Comparison of ENCODE assay signal across 18 cellular contexts in the genomic region with DNA sequence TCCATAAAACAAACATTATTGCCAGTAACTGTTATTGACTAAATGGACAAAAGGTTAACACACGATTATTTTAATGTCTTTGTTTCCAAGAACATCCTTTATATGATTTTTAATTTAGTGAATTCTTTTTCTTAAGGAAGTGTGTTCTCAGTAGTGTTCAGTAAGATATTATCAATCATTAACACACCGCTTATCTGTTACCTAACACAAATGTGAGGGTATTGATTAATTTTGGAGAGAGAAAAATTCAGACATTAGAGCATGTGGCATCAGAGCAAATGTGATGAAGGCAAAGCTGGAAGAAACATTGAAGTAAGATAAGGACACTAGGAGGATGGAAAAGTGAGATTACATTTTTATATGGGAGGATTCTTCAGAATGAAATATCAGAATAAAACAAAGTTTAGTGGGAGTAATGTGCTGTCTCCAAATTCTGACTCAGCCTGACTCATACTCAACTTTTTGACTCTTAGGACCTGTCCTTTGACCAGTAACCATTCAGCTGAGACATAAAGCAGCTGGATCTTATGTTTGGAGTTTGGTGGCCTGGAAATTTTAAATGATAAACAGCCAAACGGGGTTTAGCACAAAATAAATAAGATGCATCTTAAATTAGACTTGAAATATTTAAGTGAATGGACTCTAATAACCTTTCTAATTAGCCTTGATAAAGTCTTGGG.
DNase-seq lines count a peak whose midpoint lies in the region; ATAC-seq and TF ChIP-seq lines count a peak whose summit lies in the region.
"Had no signal": no experiment of that assay in that cellular context is flagged by ENCODE, and none has a peak within 500 bp of the region (broad histone marks: within the 10 kb centered on the region; RNA-seq: fewer than 3 reads in every experiment).

No MANE protein-coding gene starts in this region.

- 44% methylated on average over 3 of the region's 3 CpGs for WGBS in mammary epithelial cell (ENCODE audit: low coverage, missing lambda C conversion rate)

- H3K9me3 ChIP-seq in mammary epithelial cell (replicated peaks; ENCODE audit: insufficient read depth, low read length) (no peaks in the 10 kb centered on the region), uterus (no peaks in the 10 kb centered on the region)

- no peak overlapping the region for H3K27ac Mint-ChIP-seq in MCF 10A (ENCODE audit: low read depth, unreplicated experiment)
- H3K27ac Mint-ChIP-seq: activated naive CD4-positive, alpha-beta T cell treated with anti-CD3 and anti-CD28 coated beads for 36 hours; brain had no signal

- H3K4me3 ChIP-seq in mammary epithelial cell (replicated peaks in 1 of 3; ENCODE audit: insufficient read depth in 1 of 3, low read depth in 2 of 3, low read length in 3 of 3) (no peak overlapping the region), uterus (no peak overlapping the region)
- H3K4me3 ChIP-seq: tibial nerve had no signal

- TF ChIP-seq POLR2A in uterus (IDR thresholded peaks at IDR 0.05): no peak

- H3K9me3 Mint-ChIP-seq in MCF 10A (ENCODE audit: unreplicated experiment): no peaks in the 10 kb centered on the region
- H3K9me3 Mint-ChIP-seq: activated naive CD4-positive, alpha-beta T cell treated with anti-CD3 and anti-CD28 coated beads for 36 hours had no signal

- in situ Hi-C loops in mammary epithelial cell (cut with MboI; ENCODE audit: low sequenced_read_pairs in 2 of 2): no loop called here

- peaks cover 12% of the 10 kb centered on the region for H3K4me1 Mint-ChIP-seq in MCF 10A (ENCODE audit: insufficient read depth, unreplicated experiment)
- H3K4me1 Mint-ChIP-seq: brain had no signal

- CTCF ChIA-PET in MCF 10A (lab: Yijun Ruan, JAX) (interaction anchor here (0.6 kb wide), 3 partner anchors 10 to 148 kb away, joined by 3 read pairs; no protein-coding TSS in a partner anchor), mammary epithelial cell (lab: Charles Lee; ENCODE audit: low non-redundant PET) (no interaction called here)

- H3K27ac ChIP-seq in mammary epithelial cell (ENCODE audit: insufficient read depth, low read depth, low read length) (no peak overlapping the region), uterus (peak overlapping the region; percentile 22 to 70)
- H3K27ac ChIP-seq: 22Rv1, KMS-11, tibial nerve had no signal

- H4K20me1 ChIP-seq in mammary epithelial cell (ENCODE audit: insufficient read depth, low read length): no peaks in the 10 kb centered on the region

- BruUV-seq in MCF 10A (replicated peaks; lab: Mats Ljungman, UMichigan) (no TSS peak), mammary epithelial cell (replicated peaks; lab: Mats Ljungman, UMichigan) (no TSS peak)

- no peak overlapping the region for H2AFZ ChIP-seq in mammary epithelial cell (ENCODE audit: low read depth, low read length)

- H3K27me3 ChIP-seq in mammary epithelial cell (ENCODE audit: insufficient read depth, low read length) (no peaks in the 10 kb centered on the region), uterus (no peaks in the 10 kb centered on the region)
- H3K27me3 ChIP-seq: tibial nerve had no signal

- dilution Hi-C loops in mammary epithelial cell (cut with HindIII; ENCODE audit: low sequenced_read_pairs): no loop called here

- peaks cover 6% of the 10 kb centered on the region for H3K36me3 Mint-ChIP-seq in MCF 10A (ENCODE audit: insufficient read depth, unreplicated experiment)
- H3K36me3 Mint-ChIP-seq: brain had no signal

- H3K4me2 ChIP-seq in mammary epithelial cell (ENCODE audit: insufficient read depth, low read depth, low read length): no peak overlapping the region
- H3K4me2 ChIP-seq: KMS-11 had no signal

- POLR2A ChIA-PET in MCF 10A (lab: Yijun Ruan, JAX): no interaction called here

- no peak overlapping the region for H3K4me3 Mint-ChIP-seq in MCF 10A (ENCODE audit: unreplicated experiment)
- H3K4me3 Mint-ChIP-seq: activated naive CD4-positive, alpha-beta T cell treated with anti-CD3 and anti-CD28 coated beads for 36 hours; brain had no signal

- peak; percentile 56 for DNase-seq in MCF 10A (ENCODE audit: unreplicated experiment)
- no peak for DNase-seq in mammary epithelial cell
- peak; percentile 34 for DNase-seq in amniotic epithelial cell (ENCODE audit: low read depth)
- no peak for DNase-seq in left ventricle myocardium superior
- peak in 1 of 2 donors; percentile 18 for DNase-seq in uterus
- DNase-seq in stimulated activated CD4-positive, alpha-beta T cell treated with anti-CD3 and anti-CD28 coated beads, Interleukin-1b, Interleukin-23, amount 100 ng/mL, for 48 hours: no peak
- DNase-seq in GM10266 (ENCODE audit: extremely low spot score): no peak
- no peak for DNase-seq in NCI-H1048 (lab: John Stamatoyannopoulos, UW)
- DNase-seq: activated naive CD4-positive, alpha-beta T cell treated with anti-CD3 and anti-CD28 coated beads for 36 hours; GDM1; kidney; NCI-H1694 treated with DMSO at 0.1 percent for 48 hours; NCI-H510A treated with DMSO at 0.1 percent for 48 hours had no signal

- no peaks in the 10 kb centered on the region for H3K27me3 Mint-ChIP-seq in MCF 10A (ENCODE audit: insufficient read depth, unreplicated experiment)
- H3K27me3 Mint-ChIP-seq: brain had no signal

- ATAC-seq in left ventricle myocardium superior: peak; percentile 92
- ATAC-seq: Panc1 had no signal

- H3K36me3 ChIP-seq in mammary epithelial cell (ENCODE audit: insufficient read depth, low read length): no peaks in the 10 kb centered on the region
- H3K36me3 ChIP-seq in uterus: no peaks in the 10 kb centered on the region
- H3K36me3 ChIP-seq: tibial nerve had no signal

- no peak overlapping the region for H3K9ac ChIP-seq in mammary epithelial cell (ENCODE audit: insufficient read depth, low read length)
- H3K9ac ChIP-seq: KMS-11 had no signal

- intact Hi-C loops in MCF 10A (cut with micrococcal nuclease) (no loop called here), mammary epithelial cell (cut with micrococcal nuclease) (no loop called here), left ventricle myocardium superior (cut with micrococcal nuclease) (no loop called here), uterus (cut with DNase I; ENCODE audit: low total_unique reads) (no loop called here)

- no peaks in the 10 kb centered on the region for H3K4me1 ChIP-seq in mammary epithelial cell (ENCODE audit: insufficient read depth, low read length)
- H3K4me1 ChIP-seq in uterus: no peaks in the 10 kb centered on the region
- H3K4me1 ChIP-seq: tibial nerve had no signal

- H3K79me2 ChIP-seq in mammary epithelial cell (ENCODE audit: insufficient read depth, low read length): no peaks in the 10 kb centered on the region

- no peak for TF ChIP-seq CTCF in MCF 10A (IDR thresholded peaks at IDR 0.05; ENCODE audit: unreplicated experiment)
- TF ChIP-seq CTCF in mammary epithelial cell (conservative IDR thresholded peaks at IDR 0.05 in 1 of 2, IDR thresholded peaks at IDR 0.05 in 1 of 2; ENCODE audit: extremely low read depth in 1 of 2, insufficient read depth in 1 of 2, low read depth in 1 of 2, low read length in 2 of 2): no peak
- TF ChIP-seq CTCF in uterus (IDR thresholded peaks at IDR 0.05): no peak
- no peak for TF ChIP-seq CTCF in GM10266 (IDR thresholded peaks at IDR 0.05; ENCODE audit: control insufficient read depth, insufficient read depth, low read depth, missing control alignments)

Comparison
In these comparisons a context has a peak if more than half of its experiments do, and no peak if none do; other contexts are left out.
1. DNase-seq: peak in MCF 10A (single experiment) and amniotic epithelial cell (single experiment); none in mammary epithelial cell (single experiment), left ventricle myocardium superior (single experiment), stimulated activated CD4-positive, alpha-beta T cell treated with anti-CD3 and anti-CD28 coated beads, Interleukin-1b, Interleukin-23, amount 100 ng/mL, for 48 hours (single experiment), GM10266 (single experiment) and NCI-H1048 (single experiment).